Comparison of ENCODE assay signal across 8 cellular contexts in the genomic region with DNA sequence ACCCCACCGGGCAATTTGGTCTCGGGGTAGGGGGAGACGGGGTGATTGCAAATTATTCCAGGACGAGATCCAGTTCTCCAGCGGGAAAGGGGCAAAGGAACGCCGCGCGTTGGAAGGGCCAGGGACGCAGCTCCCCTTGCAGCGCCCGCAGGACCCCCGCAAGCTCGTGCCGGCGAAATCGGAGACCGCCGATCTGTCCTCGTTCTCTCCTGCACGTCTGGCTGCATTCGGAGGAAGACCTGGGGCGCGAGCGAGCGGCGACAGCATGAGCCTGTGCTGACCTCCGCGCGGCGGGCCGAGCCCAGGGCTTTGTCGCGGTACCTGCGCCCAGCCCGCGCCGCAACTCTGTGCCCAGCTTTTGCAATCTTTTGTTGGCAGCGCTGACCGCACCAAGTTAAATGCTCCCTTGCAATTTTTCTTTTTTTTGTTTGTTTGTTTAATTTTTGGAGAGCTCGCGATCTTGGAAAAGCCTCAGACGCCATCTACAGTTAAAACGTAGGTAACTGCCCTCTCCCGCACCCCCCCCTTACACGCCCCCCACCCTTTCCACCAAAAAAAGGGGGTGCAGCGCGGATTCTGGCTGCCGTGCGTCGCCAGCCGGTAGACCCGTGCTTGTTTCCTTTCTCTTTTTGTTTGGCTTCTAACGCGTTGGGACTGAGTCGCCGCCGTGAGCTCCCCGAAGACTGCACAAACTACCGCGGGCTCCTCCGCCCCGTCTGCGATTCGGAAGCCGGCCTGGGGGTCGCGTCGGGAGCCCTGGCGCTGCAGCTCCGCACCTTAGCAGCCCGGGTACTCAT. TPM values are rescaled to one million over a fixed set of nuclear protein-coding genes. Genes with fewer than 3 reads are reported as not detected.
DNase-seq lines count a peak whose midpoint lies in the region; ATAC-seq and TF ChIP-seq lines count a peak whose summit lies in the region.

No MANE protein-coding gene starts in this region.

- no peak overlapping the region for H4K8ac ChIP-seq in neuronal stem cell (ENCODE audit: low read depth, low read length)

- peak overlapping the region; percentile 83 for H2AFZ ChIP-seq in neuronal stem cell (ENCODE audit: low read length)

- H2BK15ac ChIP-seq in neuronal stem cell (ENCODE audit: low read length): peak overlapping the region; percentile 68

- CTCF ChIA-PET in RWPE1 (lab: Yijun Ruan, JAX): interaction anchor here (0.6 to 3.8 kb wide), 15 partner anchors 66 to 1089 kb away, joined by 3 to 32 read pairs (median 4); no protein-coding TSS in a partner anchor

- ATAC-seq in aorta (ENCODE audit: low FRiP score) (peak; percentile 34), HG03442 (IDR thresholded peaks at IDR 0.05; ENCODE audit: unreplicated experiment) (no peak)

- intact Hi-C loops in aorta (cut with DNase I): loop anchor here (2.0 to 10.0 kb wide), 14 partner anchors 100 to 887 kb away; no protein-coding TSS in a partner anchor

- peak; percentile 62 for TF ChIP-seq CTCF in RWPE1 (conservative IDR thresholded peaks at IDR 0.05; ENCODE audit: low read depth)

- peak overlapping the region; percentile 96 for H2BK5ac ChIP-seq in neuronal stem cell (ENCODE audit: low read length)

- H3K4ac ChIP-seq in neuronal stem cell (ENCODE audit: low read length): peak overlapping the region; percentile 94

- H3K14ac ChIP-seq in neuronal stem cell (ENCODE audit: low read length): peak overlapping the region; percentile 48

- H2BK12ac ChIP-seq in neuronal stem cell (ENCODE audit: low read length): no peak overlapping the region

- peak overlapping the region; percentile 82 for H4K91ac ChIP-seq in neuronal stem cell (ENCODE audit: low read depth, low read length, poor library complexity)

- peak overlapping the region; percentile 79 for H3K9ac ChIP-seq in HUES48 (ENCODE audit: low read depth, low read length)
- peak overlapping the region; percentile 93 for H3K9ac ChIP-seq in neuronal stem cell (ENCODE audit: low read depth, low read length, poor library complexity)

- WGBS in neuronal stem cell (ENCODE audit: extremely low coverage in 2 of 2, insufficient read length in 2 of 2, insufficient replicate concordance in 1 of 2), 2 donors: no CpG with 5 or more reads among the region's 72 CpGs
- WGBS in aorta, 2 donors: 0 to 1% methylated on average over 72 of the region's 72 CpGs

- peak overlapping the region; percentile 76 for H3K4me2 ChIP-seq in neuronal stem cell (ENCODE audit: insufficient read depth, low read length, poor library complexity, severe bottlenecking)

- H2AK5ac ChIP-seq in neuronal stem cell (ENCODE audit: low read depth, low read length): peak overlapping the region; percentile 76

- peak overlapping the region; percentile 68 for H3K4me3 ChIP-seq in GM08714 (ENCODE audit: low read length)
- peak overlapping the region; percentile 90 for H3K4me3 ChIP-seq in HUES48 (ENCODE audit: low read depth, low read length)
- peak overlapping the region; percentile 76 to 86 for H3K4me3 ChIP-seq in neuronal stem cell (ENCODE audit: low read length in 2 of 2)
- H3K4me3 ChIP-seq in aorta (ENCODE audit: low read length in 2 of 2): peak overlapping the region; percentile 92 to 95

- peaks cover 43% of the 10 kb centered on the region for H3K4me1 ChIP-seq in HUES48 (ENCODE audit: control insufficient read depth, insufficient read depth, low read length)
- H3K4me1 ChIP-seq in neuronal stem cell (ENCODE audit: control insufficient read depth in 2 of 2, insufficient read depth in 1 of 2, low read depth in 1 of 2, low read length in 2 of 2): peaks cover 11 to 23% of the 10 kb centered on the region in 2 donors
- no peaks in the 10 kb centered on the region for H3K4me1 ChIP-seq in aorta (ENCODE audit: control insufficient read depth in 1 of 2, insufficient read depth in 2 of 2, low read length in 2 of 2)

- no peaks in the 10 kb centered on the region for H3K79me1 ChIP-seq in neuronal stem cell (ENCODE audit: low read depth, low read length)

- H3K9me3 ChIP-seq in HUES48 (ENCODE audit: control insufficient read depth, insufficient read depth, low read length) (no peaks in the 10 kb centered on the region), neuronal stem cell (replicated peaks in 1 of 2; ENCODE audit: control insufficient read depth in 2 of 2, insufficient read depth in 1 of 2, low read depth in 1 of 2, low read length in 2 of 2) (no peaks in the 10 kb centered on the region), aorta (ENCODE audit: control insufficient read depth, low read length) (no peaks in the 10 kb centered on the region)

- peak; percentile 55 for DNase-seq in RWPE1 (ENCODE audit: low spot score)
- peak; percentile 31 to 58 (median 44) for DNase-seq in activated naive CD4-positive, alpha-beta T cell (lab: John Stamatoyannopoulos, UW)
- DNase-seq in foreskin melanocyte: peak; percentile 71
- DNase-seq in neuronal stem cell (ENCODE audit: low spot score): peak; percentile 70
- DNase-seq in aorta: peak; percentile 78 to 84

- POLR2A ChIA-PET in RWPE1 (lab: Yijun Ruan, JAX; ENCODE audit: low non-redundant PET): interaction anchor here (1.0 kb wide), 1 partner anchor 19 kb away, joined by 3 read pairs; no protein-coding TSS in a partner anchor

- H3K23ac ChIP-seq in neuronal stem cell (ENCODE audit: low read depth, low read length, poor library complexity): peak overlapping the region; percentile 28

- H3K27ac ChIP-seq in HUES48 (ENCODE audit: low read depth, low read length): peak overlapping the region; percentile 62
- H3K27ac ChIP-seq in RWPE1: peak overlapping the region; percentile 96
- peak overlapping the region; percentile 74 for H3K27ac ChIP-seq in neuronal stem cell (replicated peaks; ENCODE audit: low read length)
- H3K27ac ChIP-seq in aorta (ENCODE audit: low read depth in 1 of 2, low read length in 2 of 2): peak overlapping the region; percentile 6 to 90

- peak overlapping the region; percentile 72 for H2BK120ac ChIP-seq in neuronal stem cell (ENCODE audit: low read depth, low read length)

- no peaks in the 10 kb centered on the region for H3K36me3 ChIP-seq in HUES48 (ENCODE audit: control insufficient read depth, insufficient read depth, low read length)
- peaks cover 0 to 20% of the 10 kb centered on the region in 2 donors for H3K36me3 ChIP-seq in neuronal stem cell (replicated peaks in 1 of 2; ENCODE audit: control insufficient read depth in 2 of 2, insufficient read depth in 2 of 2, low read length in 2 of 2)
- H3K36me3 ChIP-seq in aorta (ENCODE audit: control insufficient read depth in 1 of 2, insufficient read depth in 2 of 2, low read length in 1 of 2): no peaks in the 10 kb centered on the region

- peak overlapping the region; percentile 94 for H3K18ac ChIP-seq in neuronal stem cell (ENCODE audit: low read length)

- H3K27me3 ChIP-seq in HUES48 (ENCODE audit: control insufficient read depth, insufficient read depth, low read length) (peaks cover 10% of the 10 kb centered on the region), neuronal stem cell (ENCODE audit: control insufficient read depth in 3 of 3, insufficient read depth in 3 of 3, low read depth in 1 of 3, low read length in 3 of 3) (no peaks in the 10 kb centered on the region), aorta (ENCODE audit: control insufficient read depth in 1 of 2, insufficient read depth in 2 of 2, low read length in 1 of 2) (no peaks in the 10 kb centered on the region)

RNA-seq across cellular contexts. Expression of gene TRIB2, which starts 0.7 kb away (rescaled TPM):
- 85.5 TPM for polyA plus RNA-seq in neuronal stem cell (2013, experiment 1 of 2)
- polyA plus RNA-seq in neuronal stem cell (2013, experiment 2 of 2): 83.2 TPM
- 10 to 100 TPM; 39.7 to 63.4 TPM for total RNA-seq in aorta
- 10 to 100 TPM; 23.3 to 75.7 TPM for polyA plus RNA-seq in aorta
